Comparison of ENCODE assay signal across 1 cellular context in the genomic region with DNA sequence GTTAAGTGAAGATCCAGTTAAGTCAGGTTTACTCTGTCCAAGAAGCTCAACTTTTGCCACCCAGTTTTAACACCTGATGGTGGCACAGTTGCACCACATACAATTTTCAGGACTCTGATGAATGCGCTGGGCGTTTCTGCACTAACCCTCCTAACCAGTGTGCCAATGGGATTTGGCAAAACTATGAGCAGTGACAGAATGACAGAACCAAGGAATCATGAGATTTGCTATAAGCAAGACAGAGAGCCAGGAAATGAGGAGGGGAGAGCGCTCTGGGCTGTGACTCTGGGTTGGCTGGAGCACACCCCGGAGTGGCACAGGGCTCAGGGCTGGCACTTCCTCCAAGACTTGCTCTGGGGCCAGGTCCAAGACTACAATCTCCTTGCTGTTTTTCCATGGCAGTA.
TF ChIP-seq lines count a peak whose summit lies in the region.

No MANE protein-coding gene starts in this region.

TF ChIP-seq in liver, 16 proteins besides CTCF, POLR2A, EP300 and RAD21:
- TF ChIP-seq, protein P1, sequence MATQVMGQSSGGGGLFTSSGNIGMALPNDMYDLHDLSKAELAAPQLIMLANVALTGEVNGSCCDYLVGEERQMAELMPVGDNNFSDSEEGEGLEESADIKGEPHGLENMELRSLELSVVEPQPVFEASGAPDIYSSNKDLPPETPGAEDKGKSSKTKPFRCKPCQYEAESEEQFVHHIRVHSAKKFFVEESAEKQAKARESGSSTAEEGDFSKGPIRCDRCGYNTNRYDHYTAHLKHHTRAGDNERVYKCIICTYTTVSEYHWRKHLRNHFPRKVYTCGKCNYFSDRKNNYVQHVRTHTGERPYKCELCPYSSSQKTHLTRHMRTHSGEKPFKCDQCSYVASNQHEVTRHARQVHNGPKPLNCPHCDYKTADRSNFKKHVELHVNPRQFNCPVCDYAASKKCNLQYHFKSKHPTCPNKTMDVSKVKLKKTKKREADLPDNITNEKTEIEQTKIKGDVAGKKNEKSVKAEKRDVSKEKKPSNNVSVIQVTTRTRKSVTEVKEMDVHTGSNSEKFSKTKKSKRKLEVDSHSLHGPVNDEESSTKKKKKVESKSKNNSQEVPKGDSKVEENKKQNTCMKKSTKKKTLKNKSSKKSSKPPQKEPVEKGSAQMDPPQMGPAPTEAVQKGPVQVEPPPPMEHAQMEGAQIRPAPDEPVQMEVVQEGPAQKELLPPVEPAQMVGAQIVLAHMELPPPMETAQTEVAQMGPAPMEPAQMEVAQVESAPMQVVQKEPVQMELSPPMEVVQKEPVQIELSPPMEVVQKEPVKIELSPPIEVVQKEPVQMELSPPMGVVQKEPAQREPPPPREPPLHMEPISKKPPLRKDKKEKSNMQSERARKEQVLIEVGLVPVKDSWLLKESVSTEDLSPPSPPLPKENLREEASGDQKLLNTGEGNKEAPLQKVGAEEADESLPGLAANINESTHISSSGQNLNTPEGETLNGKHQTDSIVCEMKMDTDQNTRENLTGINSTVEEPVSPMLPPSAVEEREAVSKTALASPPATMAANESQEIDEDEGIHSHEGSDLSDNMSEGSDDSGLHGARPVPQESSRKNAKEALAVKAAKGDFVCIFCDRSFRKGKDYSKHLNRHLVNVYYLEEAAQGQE (IDR thresholded peaks at IDR 0.05): no peak
- TF ChIP-seq, protein P2, sequence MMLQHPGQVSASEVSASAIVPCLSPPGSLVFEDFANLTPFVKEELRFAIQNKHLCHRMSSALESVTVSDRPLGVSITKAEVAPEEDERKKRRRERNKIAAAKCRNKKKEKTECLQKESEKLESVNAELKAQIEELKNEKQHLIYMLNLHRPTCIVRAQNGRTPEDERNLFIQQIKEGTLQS (IDR thresholded peaks at IDR 0.05): no peak
- TF ChIP-seq SP1 (IDR thresholded peaks at IDR 0.05) (no peak), HNF4A (conservative IDR thresholded peaks at IDR 0.05) (no peak), FOXA2 (IDR thresholded peaks at IDR 0.05) (no peak), NR2F2 (IDR thresholded peaks at IDR 0.05) (no peak), EGR1 (IDR thresholded peaks at IDR 0.05; ENCODE audit: low read depth in 2 of 2) (no peak), TAF1 (conservative IDR thresholded peaks at IDR 0.05) (no peak), JUND (IDR thresholded peaks at IDR 0.05) (no peak), YY1 (IDR thresholded peaks at IDR 0.05) (no peak), RXRA (IDR thresholded peaks at IDR 0.05) (no peak), GABPA (IDR thresholded peaks at IDR 0.05 in 1 of 2, conservative IDR thresholded peaks at IDR 0.05 in 1 of 2) (no peak), HNF4G (IDR thresholded peaks at IDR 0.05) (no peak), FOXA1 (IDR thresholded peaks at IDR 0.05) (no peak)
- TF ChIP-seq, protein P3, sequence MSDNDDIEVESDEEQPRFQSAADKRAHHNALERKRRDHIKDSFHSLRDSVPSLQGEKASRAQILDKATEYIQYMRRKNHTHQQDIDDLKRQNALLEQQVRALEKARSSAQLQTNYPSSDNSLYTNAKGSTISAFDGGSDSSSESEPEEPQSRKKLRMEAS (IDR thresholded peaks at IDR 0.05): no peak
- TF ChIP-seq, protein P4, sequence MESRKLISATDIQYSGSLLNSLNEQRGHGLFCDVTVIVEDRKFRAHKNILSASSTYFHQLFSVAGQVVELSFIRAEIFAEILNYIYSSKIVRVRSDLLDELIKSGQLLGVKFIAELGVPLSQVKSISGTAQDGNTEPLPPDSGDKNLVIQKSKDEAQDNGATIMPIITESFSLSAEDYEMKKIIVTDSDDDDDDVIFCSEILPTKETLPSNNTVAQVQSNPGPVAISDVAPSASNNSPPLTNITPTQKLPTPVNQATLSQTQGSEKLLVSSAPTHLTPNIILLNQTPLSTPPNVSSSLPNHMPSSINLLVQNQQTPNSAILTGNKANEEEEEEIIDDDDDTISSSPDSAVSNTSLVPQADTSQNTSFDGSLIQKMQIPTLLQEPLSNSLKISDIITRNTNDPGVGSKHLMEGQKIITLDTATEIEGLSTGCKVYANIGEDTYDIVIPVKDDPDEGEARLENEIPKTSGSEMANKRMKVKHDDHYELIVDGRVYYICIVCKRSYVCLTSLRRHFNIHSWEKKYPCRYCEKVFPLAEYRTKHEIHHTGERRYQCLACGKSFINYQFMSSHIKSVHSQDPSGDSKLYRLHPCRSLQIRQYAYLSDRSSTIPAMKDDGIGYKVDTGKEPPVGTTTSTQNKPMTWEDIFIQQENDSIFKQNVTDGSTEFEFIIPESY (IDR thresholded peaks at IDR 0.05): no peak
